ENCODE assay signal across 9 cellular contexts in genomic region chr2:8636691-8637636, GRCh38. TPM values are rescaled to one million over a fixed set of nuclear protein-coding genes. Genes with fewer than 3 reads are reported as not detected.
DNase-seq lines count a peak whose midpoint lies in the region; ATAC-seq and TF ChIP-seq lines count a peak whose summit lies in the region.
"Had no signal": no experiment of that assay in that cellular context is flagged by ENCODE, and none has a peak within 500 bp of the region (broad histone marks: within the 10 kb centered on the region; RNA-seq: fewer than 3 reads in every experiment).

No MANE protein-coding gene starts in this region.

- no peaks in the 10 kb centered on the region for H3K9me3 ChIP-seq in HUES6 (ENCODE audit: control insufficient read depth, insufficient read depth, low read depth, low read length)
- no peaks in the 10 kb centered on the region for H3K9me3 ChIP-seq in spleen
- no peaks in the 10 kb centered on the region for H3K9me3 ChIP-seq in heart left ventricle
- H3K9me3 ChIP-seq: pancreas had no signal

- H3K9me3 Mint-ChIP-seq in brain, result no peaks in the 10 kb centered on the region

- H3K27ac Mint-ChIP-seq in brain, result peak overlapping the region; percentile 72 to 98 (median 94)

- peak; percentile 77 for DNase-seq in kidney tubule cell (ENCODE audit: low spot score)
- DNase-seq in spleen, result peak; percentile 63
- DNase-seq in heart left ventricle, result no peak
- DNase-seq in activated CD4-positive, alpha-beta T cell treated with anti-CD3 and anti-CD28 coated beads, Interleukin-2, amount 50 U/mL, for 4 hours, result no peak
- DNase-seq: NCI-H446 treated with DMSO at 0.1 percent for 48 hours, pancreas had no signal

- TF ChIP-seq CTCF in brain (conservative IDR thresholded peaks at IDR 0.05), result no peak
- TF ChIP-seq CTCF in spleen (IDR thresholded peaks at IDR 0.05 in 8 of 11, conservative IDR thresholded peaks at IDR 0.05 in 3 of 11), result no peak
- TF ChIP-seq CTCF in heart left ventricle (IDR thresholded peaks at IDR 0.05), result no peak

- intact Hi-C loops in spleen (cut with DNase I; ENCODE audit: low total_unique reads), result no loop called here
- intact Hi-C loops in heart left ventricle (cut with DNase I), result no loop called here

- H3K27me3 Mint-ChIP-seq in brain, result peaks cover 5% of the 10 kb centered on the region

- peaks cover 36% of the 10 kb centered on the region for H3K4me1 ChIP-seq in HUES6 (ENCODE audit: control insufficient read depth, insufficient read depth, low read length)
- peaks cover 0 to 14% (median 2%) of the 10 kb centered on the region in 6 donors for H3K4me1 ChIP-seq in spleen
- peaks cover 0 to 11% (median 0%) of the 10 kb centered on the region in 12 donors for H3K4me1 ChIP-seq in heart left ventricle

- no peaks in the 10 kb centered on the region for H3K36me3 ChIP-seq in HUES6 (ENCODE audit: control insufficient read depth, insufficient read depth, low read length)
- no peaks in the 10 kb centered on the region for H3K36me3 ChIP-seq in spleen
- no peaks in the 10 kb centered on the region for H3K36me3 ChIP-seq in heart left ventricle
- H3K36me3 ChIP-seq: pancreas had no signal

- WGBS in spleen, 5 donors, result 54 to 78% (median 75%) methylated on average over 17 of the region's 17 CpGs
- WGBS in heart left ventricle, 4 donors, result 59 to 67% (median 64%) methylated on average over 17 of the region's 17 CpGs

- H3K27ac ChIP-seq in HUES6 (ENCODE audit: low read depth, low read length) (no peak overlapping the region; the same call in 1 of the 2 replicates), spleen (peak overlapping the region in 6 of 8 donors; percentile 48 to 70 (median 54)), heart left ventricle (no peak overlapping the region)
- H3K27ac ChIP-seq: pancreas had no signal

- peak overlapping the region; percentile 32 for H3K4me3 ChIP-seq in HUES6 (ENCODE audit: low read depth, low read length)
- no peak overlapping the region for H3K4me3 ChIP-seq in spleen
- no peak overlapping the region for H3K4me3 ChIP-seq in heart left ventricle
- H3K4me3 ChIP-seq: pancreas had no signal

- H3K36me3 Mint-ChIP-seq in brain, result no peaks in the 10 kb centered on the region

- no peak for ATAC-seq in GM18511 (IDR thresholded peaks at IDR 0.05; ENCODE audit: unreplicated experiment)
- ATAC-seq in heart left ventricle, result no peak

- H3K27me3 ChIP-seq in HUES6 (ENCODE audit: control insufficient read depth, insufficient read depth, low read length) (peaks cover 14% of the 10 kb centered on the region), spleen (replicated peaks in 1 of 7) (no peaks in the 10 kb centered on the region), heart left ventricle (no peaks in the 10 kb centered on the region)
- H3K27me3 ChIP-seq: pancreas had no signal

- TF ChIP-seq POLR2A in spleen (IDR thresholded peaks at IDR 0.05) (no peak), heart left ventricle (IDR thresholded peaks at IDR 0.05) (no peak)

- H3K4me1 Mint-ChIP-seq in brain, result peaks cover 75% of the 10 kb centered on the region

- peak overlapping the region; percentile 45 to 76 (median 58) for H3K4me3 Mint-ChIP-seq in brain

- peak overlapping the region; percentile 2 for H3K9ac ChIP-seq in HUES6 (ENCODE audit: low read length)

RNA-seq across cellular contexts. Expression of gene ID2, which starts 44.9 kb away (rescaled TPM):
- polyA plus RNA-seq in brain (ENCODE audit: insufficient read depth, low read depth, low replicate concordance) (145 TPM), spleen (10 to 100 TPM; 42.8 to 73.9 (median 59.7) TPM), heart left ventricle (10 to 100 TPM; 44.9 to 92.0 TPM)
- total RNA-seq in spleen (100 to 1,000 TPM in 4 of 7 donors, 10 to 100 TPM in 3; 80.4 to 343 (median 109) TPM), heart left ventricle (100 to 1,000 TPM in 1 of 9 donors, 10 to 100 TPM in 8; 17.3 to 121 (median 25.5) TPM)

Comparison
In these comparisons a context has a peak if more than half of its experiments do, and no peak if none do; other contexts are left out.
1. H3K27ac ChIP-seq: peak in spleen (6 of 8); none in HUES6 (single experiment) and heart left ventricle (0 of 12).
2. DNase-seq: peak in kidney tubule cell (single experiment) and spleen (single experiment); none in heart left ventricle (0 of 5) and activated CD4-positive, alpha-beta T cell treated with anti-CD3 and anti-CD28 coated beads, Interleukin-2, amount 50 U/mL, for 4 hours (0 of 2).